16 cellular contexts compared by ENCODE assay signal in the genomic region with DNA sequence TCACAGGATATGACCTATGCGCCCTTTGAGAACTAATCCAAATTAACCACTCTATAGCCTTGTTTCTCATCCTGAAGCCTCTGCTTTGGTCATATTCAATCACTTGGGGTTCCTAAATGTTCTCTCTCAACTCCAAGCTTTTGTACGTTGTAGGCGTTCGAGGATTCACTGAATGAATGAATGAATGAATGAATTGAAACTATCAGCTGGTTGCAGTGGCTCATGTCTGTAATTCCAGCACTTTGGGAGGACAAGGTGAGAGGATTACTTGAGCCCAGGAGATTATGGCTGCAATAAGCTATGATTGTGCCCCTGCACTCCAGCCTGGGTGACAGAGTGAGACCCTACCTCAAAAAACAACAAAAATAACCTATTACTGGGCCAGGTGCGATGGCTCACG.
"Had no signal": no experiment of that assay in that cellular context is flagged by ENCODE, and none has a peak within 500 bp of the region (broad histone marks: within the 10 kb centered on the region; RNA-seq: fewer than 3 reads in every experiment).

No MANE protein-coding gene starts in this region.

- H3K9me3 ChIP-seq: gastrocnemius medialis, heart right ventricle, left lung, prostate gland, right atrium auricular region, testis had no signal

- H3K4me1 ChIP-seq: neural progenitor cell, prostate gland had no signal

- H3K27me3 Mint-ChIP-seq: T-cell, type B pancreatic cell had no signal

- H3K36me3 Mint-ChIP-seq: T-cell had no signal

- H2AFZ ChIP-seq: neural progenitor cell had no signal

- H3K9ac ChIP-seq: neural progenitor cell had no signal

- ATAC-seq: gastrocnemius medialis, heart right ventricle had no signal

- H3K27me3 ChIP-seq: gastrocnemius medialis, heart right ventricle, left lung, neural progenitor cell, right atrium auricular region, testis had no signal

- DNase-seq: activated CD4-positive, CD25-positive, alpha-beta regulatory T cell treated with anti-CD3 and anti-CD28 coated beads, Interleukin-2, amount 50 U/mL, for 72 hours; activated naive CD4-positive, alpha-beta T cell treated with Interleukin-2 at 50 U/mL for 16 hours; aorta; cortex of kidney; gastrocnemius medialis; heart right ventricle; left lung; T-cell; testis had no signal

- H3K4me2 ChIP-seq: neural progenitor cell had no signal

- H3K27ac ChIP-seq: gastrocnemius medialis, heart right ventricle, neural progenitor cell, prostate gland, right atrium auricular region, SK-N-MC, testis, VCaP had no signal

- H3K36me3 ChIP-seq: gastrocnemius medialis, heart right ventricle, left lung, neural progenitor cell, prostate gland, right atrium auricular region had no signal

- H3K4me3 Mint-ChIP-seq: neural progenitor cell, T-cell, type B pancreatic cell had no signal

- H3K9me3 Mint-ChIP-seq: activated T-helper 1 cell treated with anti-CD3 and anti-CD28 coated beads, Interleukin-12 subunit alpha, Interleukin-12 subunit beta, Interleukin-2, Interleukin-4 antibody, amounts not matched to agents 30 ng/mL and 10 ng/mL and 1 ng/mL, durations not matched to agents 14 hours and 24 hours and 36 hours; neural progenitor cell; T-cell had no signal

- H3K4me3 ChIP-seq: gastrocnemius medialis, heart right ventricle, left lung, neural progenitor cell, prostate gland, right atrium auricular region, SK-N-MC, testis had no signal

- H3K27ac Mint-ChIP-seq: neural progenitor cell, type B pancreatic cell had no signal
